In genomic region chr1:171865106-171865505, GRCh38 we compare ENCODE assay signal across 25 cellular contexts.
"Had no signal": no experiment of that assay in that cellular context is flagged by ENCODE, and none has a peak within 500 bp of the region (broad histone marks: within the 10 kb centered on the region; RNA-seq: fewer than 3 reads in every experiment).

No MANE protein-coding gene starts in this region.

- H3K27me3 ChIP-seq: colonic mucosa, dorsolateral prefrontal cortex, esophagus muscularis mucosa, esophagus squamous epithelium, foreskin keratinocyte, gastrocnemius medialis, gastroesophageal sphincter, heart left ventricle, heart right ventricle, hepatocyte had no signal

- FAIRE-seq: endothelial cell of umbilical vein, frontal cortex had no signal

- H3K36me3 ChIP-seq: colonic mucosa, esophagus muscularis mucosa, esophagus squamous epithelium, gastrocnemius medialis, gastroesophageal sphincter, heart left ventricle, heart right ventricle had no signal

- DNase-seq: colonic mucosa; cortex of kidney; dermis blood vessel endothelial cell; dorsolateral prefrontal cortex; effector CD4-positive, alpha-beta T cell; effector CD8-positive, alpha-beta T cell; effector memory CD4-positive, alpha-beta T cell; effector memory CD8-positive, alpha-beta T cell; endodermal cell; erythroblast; esophagus squamous epithelium; foreskin fibroblast; foreskin melanocyte; gastrocnemius medialis; glutamatergic neuron; head of caudate nucleus; heart left ventricle; heart right ventricle had no signal

- H3K4me3 ChIP-seq: colonic mucosa, coronary artery, dorsolateral prefrontal cortex, esophagus muscularis mucosa, esophagus squamous epithelium, gastrocnemius medialis, gastroesophageal sphincter, heart left ventricle, heart right ventricle, hepatocyte had no signal
